Comparison of ENCODE assay signal across 19 cellular contexts in genomic region chr9:13395086-13395485, GRCh38.
"Had no signal": no experiment of that assay in that cellular context is flagged by ENCODE, and none has a peak within 500 bp of the region (broad histone marks: within the 10 kb centered on the region; RNA-seq: fewer than 3 reads in every experiment).

No MANE protein-coding gene starts in this region.

- H3K4me3 ChIP-seq: thoracic aorta, vagina had no signal

- ATAC-seq: activated T-helper 17 cell treated with anti-CD3 and anti-CD28 coated beads, Interleukin-2, amount 50 U/mL, for 72 hours; left ventricle myocardium superior; sciatic nerve; stimulated activated naive B cell treated with anti-CD40 and anti-IgM and Interleukin-4, amounts not matched to agents 10 μg/mL and 1 μg/mL and 100 μg/mL, for 72 hours; WTC11 had no signal

- DNase-seq: activated CD8-positive, alpha-beta memory T cell treated with anti-CD3 and anti-CD28 coated beads, Interleukin-2, amount 50 U/mL, for 4 hours; activated naive CD8-positive, alpha-beta T cell treated with anti-CD3 and anti-CD28 coated beads for 36 hours; activated T-cell treated with anti-CD3 and anti-CD28 coated beads, Interleukin-2, amount 50 U/mL, for 24 hours; amygdala; caudate nucleus; glutamatergic neuron; hippocampal formation; left ventricle myocardium superior; mammary epithelial cell; nephron progenitor cell; stimulated activated CD4-positive, alpha-beta T cell treated with anti-CD3 and anti-CD28 coated beads, Interleukin-2, amount 100 ng/mL, for 48 hours; stimulated activated CD8-positive, alpha-beta memory T cell treated with anti-CD3 and anti-CD28 coated beads, Interleukin-4, amount 100 ng/mL, for 48 hours; stimulated activated naive B cell treated with anti-CD40 and anti-IgM and Interleukin-4, amounts not matched to agents 10 μg/mL and 1 μg/mL and 100 μg/mL, for 72 hours; T1000 had no signal
